Comparison of ENCODE assay signal across 1 cellular context in genomic region chr4:151743128-151743854, GRCh38.
TF ChIP-seq lines count a peak whose summit lies in the region.

No MANE protein-coding gene starts in this region.

TF ChIP-seq in GM12878, 131 proteins besides CTCF, POLR2A, EP300 and RAD21 (continued from another document):
- TF ChIP-seq, protein P1, sequence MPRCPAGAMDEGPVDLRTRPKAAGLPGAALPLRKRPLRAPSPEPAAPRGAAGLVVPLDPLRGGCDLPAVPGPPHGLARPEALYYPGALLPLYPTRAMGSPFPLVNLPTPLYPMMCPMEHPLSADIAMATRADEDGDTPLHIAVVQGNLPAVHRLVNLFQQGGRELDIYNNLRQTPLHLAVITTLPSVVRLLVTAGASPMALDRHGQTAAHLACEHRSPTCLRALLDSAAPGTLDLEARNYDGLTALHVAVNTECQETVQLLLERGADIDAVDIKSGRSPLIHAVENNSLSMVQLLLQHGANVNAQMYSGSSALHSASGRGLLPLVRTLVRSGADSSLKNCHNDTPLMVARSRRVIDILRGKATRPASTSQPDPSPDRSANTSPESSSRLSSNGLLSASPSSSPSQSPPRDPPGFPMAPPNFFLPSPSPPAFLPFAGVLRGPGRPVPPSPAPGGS (IDR thresholded peaks at IDR 0.05; ENCODE audit: borderline replicate concordance, insufficient read depth, low read depth, low read length, poor library complexity, severe bottlenecking) = peak; percentile 50
- TF ChIP-seq YY1 (IDR thresholded peaks at IDR 0.05; ENCODE audit: low read depth, low read length) (no peak), IKZF1 (conservative IDR thresholded peaks at IDR 0.05) (peak; percentile 75), CBX5 (IDR thresholded peaks at IDR 0.05; ENCODE audit: low read depth) (no peak), MEF2B (IDR thresholded peaks at IDR 0.05; ENCODE audit: partially characterized antibody, poor library complexity, severe bottlenecking) (peak; percentile 54), ZNF687 (IDR thresholded peaks at IDR 0.05) (peak; percentile 46; the same call in 1 of the 2 replicates), E2F4 (IDR thresholded peaks at IDR 0.05; ENCODE audit: low read depth, low read length) (no peak), HDGF (IDR thresholded peaks at IDR 0.05) (no peak), IRF4 (IDR thresholded peaks at IDR 0.05; ENCODE audit: low read depth, low read length) (peak; percentile 68; the same call in 1 of the 2 replicates), RUNX3 (IDR thresholded peaks at IDR 0.05; ENCODE audit: low read length) (peak; percentile 28; the same call in 1 of the 2 replicates), BCL11A (IDR thresholded peaks at IDR 0.05; ENCODE audit: low read depth, low read length) (peak; percentile 77), MYC (IDR thresholded peaks at IDR 0.05; ENCODE audit: insufficient read depth, insufficient read length, insufficient replicate concordance, low read length, severe bottlenecking) (no peak), NR2F1 (conservative IDR thresholded peaks at IDR 0.05) (no peak), JUNB (IDR thresholded peaks at IDR 0.05) (peak; percentile 60), CREM (IDR thresholded peaks at IDR 0.05; ENCODE audit: low read depth) (peak; percentile 21; the same call in 1 of the 2 replicates), ESRRA (IDR thresholded peaks at IDR 0.05; ENCODE audit: low read length) (no peak), DPF2 (IDR thresholded peaks at IDR 0.05) (peak; percentile 41; the same call in 1 of the 2 replicates), JUND (IDR thresholded peaks at IDR 0.05; ENCODE audit: low read depth, low read length) (peak; percentile 10; the same call in 1 of the 2 replicates), ZNF24 (IDR thresholded peaks at IDR 0.05) (no peak), BHLHE40 (IDR thresholded peaks at IDR 0.05; ENCODE audit: borderline replicate concordance in 1 of 2, low read depth in 2 of 2, low read length in 1 of 2) (peak in 1 of 2 experiments; percentile 39; a peak in 1 of 4 replicates), NRF1 (conservative IDR thresholded peaks at IDR 0.05; ENCODE audit: low read depth, low read length) (no peak), EED (IDR thresholded peaks at IDR 0.05; ENCODE audit: low read depth) (peak; percentile 58; the same call in 1 of the 2 replicates), SMC3 (IDR thresholded peaks at IDR 0.05; ENCODE audit: borderline replicate concordance, low read length) (peak; percentile 17; the same call in 1 of the 2 replicates), MXI1 (IDR thresholded peaks at IDR 0.05; ENCODE audit: low read depth, low read length) (no peak), TCF12 (IDR thresholded peaks at IDR 0.05; ENCODE audit: low read depth, low read length) (peak; percentile 53; the same call in 1 of the 2 replicates), IKZF2 (IDR thresholded peaks at IDR 0.05) (peak; percentile 71 to 77; a peak in 3 of 4 replicates), FOXM1 (IDR thresholded peaks at IDR 0.05; ENCODE audit: low read depth, low read length) (peak; percentile 63; the same call in 1 of the 2 replicates), SP1 (IDR thresholded peaks at IDR 0.05; ENCODE audit: low read depth, low read length) (no peak), MTA2 (IDR thresholded peaks at IDR 0.05; ENCODE audit: low read depth) (peak; percentile 83), NFIC (IDR thresholded peaks at IDR 0.05; ENCODE audit: low read depth, low read length) (peak; percentile 59), GABPA (IDR thresholded peaks at IDR 0.05; ENCODE audit: low read depth) (no peak), POU2F2 (IDR thresholded peaks at IDR 0.05; ENCODE audit: borderline replicate concordance, low read depth, low read length) (0 out of 3 replicates have a peak, but pooled peaks have one; percentile 39), ZSCAN29 (IDR thresholded peaks at IDR 0.05) (no peak), FOS (IDR thresholded peaks at IDR 0.05; ENCODE audit: borderline replicate concordance, extremely low read depth, insufficient read length) (no peak), TAF1 (IDR thresholded peaks at IDR 0.05; ENCODE audit: borderline replicate concordance, low read depth, low read length) (no peak), GATAD2B (conservative IDR thresholded peaks at IDR 0.05; ENCODE audit: low read depth) (peak; percentile 49; the same call in 1 of the 2 replicates), NR2C1 (IDR thresholded peaks at IDR 0.05) (no peak), PAX5 (IDR thresholded peaks at IDR 0.05; ENCODE audit: borderline replicate concordance, low read depth, low read length) (peak; percentile 22; the same call in 1 of the 2 replicates), YBX1 (IDR thresholded peaks at IDR 0.05) (no peak), ATF3 (IDR thresholded peaks at IDR 0.05; ENCODE audit: borderline replicate concordance, extremely low read depth, low read depth, low read length) (no peak)
- TF ChIP-seq, protein P2, sequence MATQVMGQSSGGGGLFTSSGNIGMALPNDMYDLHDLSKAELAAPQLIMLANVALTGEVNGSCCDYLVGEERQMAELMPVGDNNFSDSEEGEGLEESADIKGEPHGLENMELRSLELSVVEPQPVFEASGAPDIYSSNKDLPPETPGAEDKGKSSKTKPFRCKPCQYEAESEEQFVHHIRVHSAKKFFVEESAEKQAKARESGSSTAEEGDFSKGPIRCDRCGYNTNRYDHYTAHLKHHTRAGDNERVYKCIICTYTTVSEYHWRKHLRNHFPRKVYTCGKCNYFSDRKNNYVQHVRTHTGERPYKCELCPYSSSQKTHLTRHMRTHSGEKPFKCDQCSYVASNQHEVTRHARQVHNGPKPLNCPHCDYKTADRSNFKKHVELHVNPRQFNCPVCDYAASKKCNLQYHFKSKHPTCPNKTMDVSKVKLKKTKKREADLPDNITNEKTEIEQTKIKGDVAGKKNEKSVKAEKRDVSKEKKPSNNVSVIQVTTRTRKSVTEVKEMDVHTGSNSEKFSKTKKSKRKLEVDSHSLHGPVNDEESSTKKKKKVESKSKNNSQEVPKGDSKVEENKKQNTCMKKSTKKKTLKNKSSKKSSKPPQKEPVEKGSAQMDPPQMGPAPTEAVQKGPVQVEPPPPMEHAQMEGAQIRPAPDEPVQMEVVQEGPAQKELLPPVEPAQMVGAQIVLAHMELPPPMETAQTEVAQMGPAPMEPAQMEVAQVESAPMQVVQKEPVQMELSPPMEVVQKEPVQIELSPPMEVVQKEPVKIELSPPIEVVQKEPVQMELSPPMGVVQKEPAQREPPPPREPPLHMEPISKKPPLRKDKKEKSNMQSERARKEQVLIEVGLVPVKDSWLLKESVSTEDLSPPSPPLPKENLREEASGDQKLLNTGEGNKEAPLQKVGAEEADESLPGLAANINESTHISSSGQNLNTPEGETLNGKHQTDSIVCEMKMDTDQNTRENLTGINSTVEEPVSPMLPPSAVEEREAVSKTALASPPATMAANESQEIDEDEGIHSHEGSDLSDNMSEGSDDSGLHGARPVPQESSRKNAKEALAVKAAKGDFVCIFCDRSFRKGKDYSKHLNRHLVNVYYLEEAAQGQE (IDR thresholded peaks at IDR 0.05; ENCODE audit: low read depth, low read length) = no peak
- TF ChIP-seq, protein P3, sequence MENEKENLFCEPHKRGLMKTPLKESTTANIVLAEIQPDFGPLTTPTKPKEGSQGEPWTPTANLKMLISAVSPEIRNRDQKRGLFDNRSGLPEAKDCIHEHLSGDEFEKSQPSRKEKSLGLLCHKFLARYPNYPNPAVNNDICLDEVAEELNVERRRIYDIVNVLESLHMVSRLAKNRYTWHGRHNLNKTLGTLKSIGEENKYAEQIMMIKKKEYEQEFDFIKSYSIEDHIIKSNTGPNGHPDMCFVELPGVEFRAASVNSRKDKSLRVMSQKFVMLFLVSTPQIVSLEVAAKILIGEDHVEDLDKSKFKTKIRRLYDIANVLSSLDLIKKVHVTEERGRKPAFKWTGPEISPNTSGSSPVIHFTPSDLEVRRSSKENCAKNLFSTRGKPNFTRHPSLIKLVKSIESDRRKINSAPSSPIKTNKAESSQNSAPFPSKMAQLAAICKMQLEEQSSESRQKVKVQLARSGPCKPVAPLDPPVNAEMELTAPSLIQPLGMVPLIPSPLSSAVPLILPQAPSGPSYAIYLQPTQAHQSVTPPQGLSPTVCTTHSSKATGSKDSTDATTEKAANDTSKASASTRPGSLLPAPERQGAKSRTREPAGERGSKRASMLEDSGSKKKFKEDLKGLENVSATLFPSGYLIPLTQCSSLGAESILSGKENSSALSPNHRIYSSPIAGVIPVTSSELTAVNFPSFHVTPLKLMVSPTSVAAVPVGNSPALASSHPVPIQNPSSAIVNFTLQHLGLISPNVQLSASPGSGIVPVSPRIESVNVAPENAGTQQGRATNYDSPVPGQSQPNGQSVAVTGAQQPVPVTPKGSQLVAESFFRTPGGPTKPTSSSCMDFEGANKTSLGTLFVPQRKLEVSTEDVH (IDR thresholded peaks at IDR 0.05; ENCODE audit: low read depth, partially characterized antibody) = no peak
- TF ChIP-seq, protein P4, sequence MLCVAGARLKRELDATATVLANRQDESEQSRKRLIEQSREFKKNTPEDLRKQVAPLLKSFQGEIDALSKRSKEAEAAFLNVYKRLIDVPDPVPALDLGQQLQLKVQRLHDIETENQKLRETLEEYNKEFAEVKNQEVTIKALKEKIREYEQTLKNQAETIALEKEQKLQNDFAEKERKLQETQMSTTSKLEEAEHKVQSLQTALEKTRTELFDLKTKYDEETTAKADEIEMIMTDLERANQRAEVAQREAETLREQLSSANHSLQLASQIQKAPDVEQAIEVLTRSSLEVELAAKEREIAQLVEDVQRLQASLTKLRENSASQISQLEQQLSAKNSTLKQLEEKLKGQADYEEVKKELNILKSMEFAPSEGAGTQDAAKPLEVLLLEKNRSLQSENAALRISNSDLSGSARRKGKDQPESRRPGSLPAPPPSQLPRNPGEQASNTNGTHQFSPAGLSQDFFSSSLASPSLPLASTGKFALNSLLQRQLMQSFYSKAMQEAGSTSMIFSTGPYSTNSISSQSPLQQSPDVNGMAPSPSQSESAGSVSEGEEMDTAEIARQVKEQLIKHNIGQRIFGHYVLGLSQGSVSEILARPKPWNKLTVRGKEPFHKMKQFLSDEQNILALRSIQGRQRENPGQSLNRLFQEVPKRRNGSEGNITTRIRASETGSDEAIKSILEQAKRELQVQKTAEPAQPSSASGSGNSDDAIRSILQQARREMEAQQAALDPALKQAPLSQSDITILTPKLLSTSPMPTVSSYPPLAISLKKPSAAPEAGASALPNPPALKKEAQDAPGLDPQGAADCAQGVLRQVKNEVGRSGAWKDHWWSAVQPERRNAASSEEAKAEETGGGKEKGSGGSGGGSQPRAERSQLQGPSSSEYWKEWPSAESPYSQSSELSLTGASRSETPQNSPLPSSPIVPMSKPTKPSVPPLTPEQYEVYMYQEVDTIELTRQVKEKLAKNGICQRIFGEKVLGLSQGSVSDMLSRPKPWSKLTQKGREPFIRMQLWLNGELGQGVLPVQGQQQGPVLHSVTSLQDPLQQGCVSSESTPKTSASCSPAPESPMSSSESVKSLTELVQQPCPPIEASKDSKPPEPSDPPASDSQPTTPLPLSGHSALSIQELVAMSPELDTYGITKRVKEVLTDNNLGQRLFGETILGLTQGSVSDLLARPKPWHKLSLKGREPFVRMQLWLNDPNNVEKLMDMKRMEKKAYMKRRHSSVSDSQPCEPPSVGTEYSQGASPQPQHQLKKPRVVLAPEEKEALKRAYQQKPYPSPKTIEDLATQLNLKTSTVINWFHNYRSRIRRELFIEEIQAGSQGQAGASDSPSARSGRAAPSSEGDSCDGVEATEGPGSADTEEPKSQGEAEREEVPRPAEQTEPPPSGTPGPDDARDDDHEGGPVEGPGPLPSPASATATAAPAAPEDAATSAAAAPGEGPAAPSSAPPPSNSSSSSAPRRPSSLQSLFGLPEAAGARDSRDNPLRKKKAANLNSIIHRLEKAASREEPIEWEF (IDR thresholded peaks at IDR 0.05; ENCODE audit: insufficient replicate concordance, low read depth, low read length) = no peak
